In genomic region chr17:31294839-31295488, GRCh38 we compare ENCODE assay signal across 1 cellular context.
TF ChIP-seq lines count a peak whose summit lies in the region.

No MANE protein-coding gene starts in this region.

TF ChIP-seq in GM12878, 131 proteins besides CTCF, POLR2A, EP300 and RAD21:
- TF ChIP-seq ZNF274 (IDR thresholded peaks at IDR 0.05; ENCODE audit: insufficient read depth, insufficient read length) (no peak), DPF2 (IDR thresholded peaks at IDR 0.05) (no peak), BCL11A (IDR thresholded peaks at IDR 0.05; ENCODE audit: low read depth, low read length) (no peak), YBX1 (IDR thresholded peaks at IDR 0.05) (no peak), FOXK2 (IDR thresholded peaks at IDR 0.05) (no peak)
- TF ChIP-seq, protein P1, sequence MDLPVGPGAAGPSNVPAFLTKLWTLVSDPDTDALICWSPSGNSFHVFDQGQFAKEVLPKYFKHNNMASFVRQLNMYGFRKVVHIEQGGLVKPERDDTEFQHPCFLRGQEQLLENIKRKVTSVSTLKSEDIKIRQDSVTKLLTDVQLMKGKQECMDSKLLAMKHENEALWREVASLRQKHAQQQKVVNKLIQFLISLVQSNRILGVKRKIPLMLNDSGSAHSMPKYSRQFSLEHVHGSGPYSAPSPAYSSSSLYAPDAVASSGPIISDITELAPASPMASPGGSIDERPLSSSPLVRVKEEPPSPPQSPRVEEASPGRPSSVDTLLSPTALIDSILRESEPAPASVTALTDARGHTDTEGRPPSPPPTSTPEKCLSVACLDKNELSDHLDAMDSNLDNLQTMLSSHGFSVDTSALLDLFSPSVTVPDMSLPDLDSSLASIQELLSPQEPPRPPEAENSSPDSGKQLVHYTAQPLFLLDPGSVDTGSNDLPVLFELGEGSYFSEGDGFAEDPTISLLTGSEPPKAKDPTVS (IDR thresholded peaks at IDR 0.05; ENCODE audit: low read depth, low read length) = no peak
- TF ChIP-seq, protein P2, sequence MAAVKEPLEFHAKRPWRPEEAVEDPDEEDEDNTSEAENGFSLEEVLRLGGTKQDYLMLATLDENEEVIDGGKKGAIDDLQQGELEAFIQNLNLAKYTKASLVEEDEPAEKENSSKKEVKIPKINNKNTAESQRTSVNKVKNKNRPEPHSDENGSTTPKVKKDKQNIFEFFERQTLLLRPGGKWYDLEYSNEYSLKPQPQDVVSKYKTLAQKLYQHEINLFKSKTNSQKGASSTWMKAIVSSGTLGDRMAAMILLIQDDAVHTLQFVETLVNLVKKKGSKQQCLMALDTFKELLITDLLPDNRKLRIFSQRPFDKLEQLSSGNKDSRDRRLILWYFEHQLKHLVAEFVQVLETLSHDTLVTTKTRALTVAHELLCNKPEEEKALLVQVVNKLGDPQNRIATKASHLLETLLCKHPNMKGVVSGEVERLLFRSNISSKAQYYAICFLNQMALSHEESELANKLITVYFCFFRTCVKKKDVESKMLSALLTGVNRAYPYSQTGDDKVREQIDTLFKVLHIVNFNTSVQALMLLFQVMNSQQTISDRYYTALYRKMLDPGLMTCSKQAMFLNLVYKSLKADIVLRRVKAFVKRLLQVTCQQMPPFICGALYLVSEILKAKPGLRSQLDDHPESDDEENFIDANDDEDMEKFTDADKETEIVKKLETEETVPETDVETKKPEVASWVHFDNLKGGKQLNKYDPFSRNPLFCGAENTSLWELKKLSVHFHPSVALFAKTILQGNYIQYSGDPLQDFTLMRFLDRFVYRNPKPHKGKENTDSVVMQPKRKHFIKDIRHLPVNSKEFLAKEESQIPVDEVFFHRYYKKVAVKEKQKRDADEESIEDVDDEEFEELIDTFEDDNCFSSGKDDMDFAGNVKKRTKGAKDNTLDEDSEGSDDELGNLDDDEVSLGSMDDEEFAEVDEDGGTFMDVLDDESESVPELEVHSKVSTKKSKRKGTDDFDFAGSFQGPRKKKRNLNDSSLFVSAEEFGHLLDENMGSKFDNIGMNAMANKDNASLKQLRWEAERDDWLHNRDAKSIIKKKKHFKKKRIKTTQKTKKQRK (IDR thresholded peaks at IDR 0.05; ENCODE audit: low read depth, low read length) = no peak
